Comparison of ENCODE assay signal across 8 cellular contexts in genomic region chr17:794876-795275, GRCh38. TPM values are rescaled to one million over a fixed set of nuclear protein-coding genes. Genes with fewer than 3 reads are reported as not detected.
DNase-seq lines count a peak whose midpoint lies in the region.

No MANE protein-coding gene starts in this region.

- H3K27ac ChIP-seq in Karpas-422 (ENCODE audit: low read length) = no peak overlapping the region

- no peaks in the 10 kb centered on the region for H3K4me1 ChIP-seq in Karpas-422 (ENCODE audit: low read length)

- peak; percentile 3 for DNase-seq in DMS153 (lab: John Stamatoyannopoulos, UW)
- DNase-seq in M059J (ENCODE audit: low read depth) = peak; percentile 74
- peak; percentile 16 for DNase-seq in T-helper 9 cell
- DNase-seq in central memory CD4-positive, alpha-beta T cell = peak; percentile 9
- DNase-seq in immature natural killer cell = peak in 2 of 3 donors; percentile 16 to 19
- peak; percentile 22 for DNase-seq in skeletal muscle cell (ENCODE audit: low read depth)
- no peak for DNase-seq in Karpas-422
- DNase-seq in DMS79 (lab: John Stamatoyannopoulos, UW) = no peak

- H3K4me1 Mint-ChIP-seq in immature natural killer cell = peaks cover 7 to 10% of the 10 kb centered on the region in 2 donors

- H3K9ac ChIP-seq in Karpas-422 (ENCODE audit: low read length) = no peak overlapping the region

- no peaks in the 10 kb centered on the region for H3K79me2 ChIP-seq in Karpas-422 (ENCODE audit: low read length)

- H2AFZ ChIP-seq in Karpas-422 (ENCODE audit: low read length) = no peak overlapping the region

- no peak overlapping the region for H3K4me2 ChIP-seq in Karpas-422 (ENCODE audit: low read depth, low read length, poor library complexity, severe bottlenecking)

- H3K4me3 ChIP-seq in skeletal muscle cell (ENCODE audit: low read depth, low read length) (peak overlapping the region; percentile 21), Karpas-422 (ENCODE audit: low read length) (no peak overlapping the region)

- H3K9me3 Mint-ChIP-seq in immature natural killer cell = no peaks in the 10 kb centered on the region

- no peaks in the 10 kb centered on the region for H4K20me1 ChIP-seq in Karpas-422 (ENCODE audit: insufficient read depth, low read depth, low read length)

- H3K9me2 ChIP-seq in Karpas-422 (replicated peaks; ENCODE audit: insufficient read depth, low read length) = no peaks in the 10 kb centered on the region

- peak overlapping the region in 1 of 6 donors; percentile 25 for H3K27ac Mint-ChIP-seq in immature natural killer cell

- peaks cover 0 to 1% (median 1%) of the 10 kb centered on the region in 3 donors for H3K27me3 Mint-ChIP-seq in immature natural killer cell (ENCODE audit: low read depth in 3 of 3)

- H3K36me3 ChIP-seq in Karpas-422 (ENCODE audit: insufficient read depth, low read length) = peaks cover 4% of the 10 kb centered on the region

- no peaks in the 10 kb centered on the region for H3K9me3 ChIP-seq in Karpas-422 (ENCODE audit: low read length)

- peaks cover 5 to 16% (median 14%) of the 10 kb centered on the region in 3 donors for H3K36me3 Mint-ChIP-seq in immature natural killer cell

- H3K27me3 ChIP-seq in Karpas-422 (ENCODE audit: low read length) = no peaks in the 10 kb centered on the region

- H3K4me3 Mint-ChIP-seq in immature natural killer cell = no peak overlapping the region

RNA-seq across cellular contexts. Expression of gene MRM3, which starts 12.7 kb away (rescaled TPM):
- 12.1 and 19.2 TPM in 2 replicates for total RNA-seq in M059J (2014; rRNA removed; shearing (Covaris generic))
- 10 to 100 TPM; 26.1 to 40.6 (median 27.5) TPM for polyA plus RNA-seq in immature natural killer cell
- 11.9 and 17.5 TPM in 2 replicates for total RNA-seq in Karpas-422 (2014; rRNA removed; shearing (Covaris generic); ENCODE audit: low replicate concordance)

RNA-seq across cellular contexts. Expression of gene GLOD4, which starts 12.8 kb away (rescaled TPM):
- total RNA-seq in M059J (2014; rRNA removed; shearing (Covaris generic)) = 84.3 and 116 TPM in 2 replicates
- 10 to 100 TPM; 90.8 to 94.9 (median 92.0) TPM for polyA plus RNA-seq in immature natural killer cell
- total RNA-seq in Karpas-422 (2014; rRNA removed; shearing (Covaris generic); ENCODE audit: low replicate concordance) = 44.0 and 46.2 TPM in 2 replicates

RNA-seq across cellular contexts. Expression of gene GEMIN4, which starts 42.8 kb away (rescaled TPM):
- total RNA-seq in M059J (2014; rRNA removed; shearing (Covaris generic)) = 6.7 and 13.4 TPM in 2 replicates
- polyA plus RNA-seq in immature natural killer cell = 10 to 100 TPM; 10.9 to 20.1 (median 11.4) TPM
- total RNA-seq in Karpas-422 (2014; rRNA removed; shearing (Covaris generic); ENCODE audit: low replicate concordance) = 20.2 and 31.1 TPM in 2 replicates

Comparison
In these comparisons a context has a peak if more than half of its experiments do, and no peak if none do; other contexts are left out.
1. DNase-seq: peak in DMS153 (single experiment), M059J (single experiment), T-helper 9 cell (single experiment), central memory CD4-positive, alpha-beta T cell (single experiment), immature natural killer cell (2 of 3) and skeletal muscle cell (single experiment); none in Karpas-422 (single experiment) and DMS79 (single experiment).